Comparison of ENCODE assay signal across 1 cellular context in the genomic region with DNA sequence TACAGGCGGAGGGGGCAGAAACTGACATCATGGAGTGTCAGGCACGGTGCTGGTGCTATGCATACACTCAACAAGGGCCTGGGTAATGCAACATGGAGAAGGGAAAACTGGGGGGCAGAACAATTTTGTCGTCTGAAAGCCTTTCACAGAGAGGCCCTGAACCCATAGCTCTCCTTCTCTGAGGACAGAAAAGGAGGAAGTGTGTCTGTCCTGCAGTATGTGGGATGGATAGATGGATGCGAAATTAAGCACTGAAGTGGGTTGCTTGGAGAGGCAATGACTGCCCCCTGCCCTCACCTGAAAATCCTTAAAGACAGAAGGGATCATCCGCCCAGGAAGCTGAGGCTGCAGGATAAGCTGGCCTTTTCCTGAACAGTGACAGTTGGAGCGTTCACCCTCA.
TF ChIP-seq lines count a peak whose summit lies in the region.

No MANE protein-coding gene starts in this region.

TF ChIP-seq in HepG2, 621 proteins besides CTCF, POLR2A, EP300 and RAD21:
- TF ChIP-seq, protein P1, sequence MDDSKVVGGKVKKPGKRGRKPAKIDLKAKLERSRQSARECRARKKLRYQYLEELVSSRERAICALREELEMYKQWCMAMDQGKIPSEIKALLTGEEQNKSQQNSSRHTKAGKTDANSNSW (CRISPR knock-in tag; IDR thresholded peaks at IDR 0.05; ENCODE audit: borderline replicate concordance), result no peak
- TF ChIP-seq HMGA1 (CRISPR knock-in tag; conservative IDR thresholded peaks at IDR 0.05) (no peak), ZNF138 (CRISPR knock-in tag; IDR thresholded peaks at IDR 0.05; ENCODE audit: low read depth) (no peak), ZNF567 (CRISPR knock-in tag; IDR thresholded peaks at IDR 0.05; ENCODE audit: borderline replicate concordance) (no peak)
- TF ChIP-seq, protein P2, sequence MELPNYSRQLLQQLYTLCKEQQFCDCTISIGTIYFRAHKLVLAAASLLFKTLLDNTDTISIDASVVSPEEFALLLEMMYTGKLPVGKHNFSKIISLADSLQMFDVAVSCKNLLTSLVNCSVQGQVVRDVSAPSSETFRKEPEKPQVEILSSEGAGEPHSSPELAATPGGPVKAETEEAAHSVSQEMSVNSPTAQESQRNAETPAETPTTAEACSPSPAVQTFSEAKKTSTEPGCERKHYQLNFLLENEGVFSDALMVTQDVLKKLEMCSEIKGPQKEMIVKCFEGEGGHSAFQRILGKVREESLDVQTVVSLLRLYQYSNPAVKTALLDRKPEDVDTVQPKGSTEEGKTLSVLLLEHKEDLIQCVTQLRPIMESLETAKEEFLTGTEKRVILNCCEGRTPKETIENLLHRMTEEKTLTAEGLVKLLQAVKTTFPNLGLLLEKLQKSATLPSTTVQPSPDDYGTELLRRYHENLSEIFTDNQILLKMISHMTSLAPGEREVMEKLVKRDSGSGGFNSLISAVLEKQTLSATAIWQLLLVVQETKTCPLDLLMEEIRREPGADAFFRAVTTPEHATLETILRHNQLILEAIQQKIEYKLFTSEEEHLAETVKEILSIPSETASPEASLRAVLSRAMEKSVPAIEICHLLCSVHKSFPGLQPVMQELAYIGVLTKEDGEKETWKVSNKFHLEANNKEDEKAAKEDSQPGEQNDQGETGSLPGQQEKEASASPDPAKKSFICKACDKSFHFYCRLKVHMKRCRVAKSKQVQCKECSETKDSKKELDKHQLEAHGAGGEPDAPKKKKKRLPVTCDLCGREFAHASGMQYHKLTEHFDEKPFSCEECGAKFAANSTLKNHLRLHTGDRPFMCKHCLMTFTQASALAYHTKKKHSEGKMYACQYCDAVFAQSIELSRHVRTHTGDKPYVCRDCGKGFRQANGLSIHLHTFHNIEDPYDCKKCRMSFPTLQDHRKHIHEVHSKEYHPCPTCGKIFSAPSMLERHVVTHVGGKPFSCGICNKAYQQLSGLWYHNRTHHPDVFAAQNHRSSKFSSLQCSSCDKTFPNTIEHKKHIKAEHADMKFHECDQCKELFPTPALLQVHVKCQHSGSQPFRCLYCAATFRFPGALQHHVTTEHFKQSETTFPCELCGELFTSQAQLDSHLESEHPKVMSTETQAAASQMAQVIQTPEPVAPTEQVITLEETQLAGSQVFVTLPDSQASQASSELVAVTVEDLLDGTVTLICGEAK (IDR thresholded peaks at IDR 0.05), result no peak
- TF ChIP-seq, protein P2 (CRISPR knock-in tag; IDR thresholded peaks at IDR 0.05), result no peak
- TF ChIP-seq, protein P3, sequence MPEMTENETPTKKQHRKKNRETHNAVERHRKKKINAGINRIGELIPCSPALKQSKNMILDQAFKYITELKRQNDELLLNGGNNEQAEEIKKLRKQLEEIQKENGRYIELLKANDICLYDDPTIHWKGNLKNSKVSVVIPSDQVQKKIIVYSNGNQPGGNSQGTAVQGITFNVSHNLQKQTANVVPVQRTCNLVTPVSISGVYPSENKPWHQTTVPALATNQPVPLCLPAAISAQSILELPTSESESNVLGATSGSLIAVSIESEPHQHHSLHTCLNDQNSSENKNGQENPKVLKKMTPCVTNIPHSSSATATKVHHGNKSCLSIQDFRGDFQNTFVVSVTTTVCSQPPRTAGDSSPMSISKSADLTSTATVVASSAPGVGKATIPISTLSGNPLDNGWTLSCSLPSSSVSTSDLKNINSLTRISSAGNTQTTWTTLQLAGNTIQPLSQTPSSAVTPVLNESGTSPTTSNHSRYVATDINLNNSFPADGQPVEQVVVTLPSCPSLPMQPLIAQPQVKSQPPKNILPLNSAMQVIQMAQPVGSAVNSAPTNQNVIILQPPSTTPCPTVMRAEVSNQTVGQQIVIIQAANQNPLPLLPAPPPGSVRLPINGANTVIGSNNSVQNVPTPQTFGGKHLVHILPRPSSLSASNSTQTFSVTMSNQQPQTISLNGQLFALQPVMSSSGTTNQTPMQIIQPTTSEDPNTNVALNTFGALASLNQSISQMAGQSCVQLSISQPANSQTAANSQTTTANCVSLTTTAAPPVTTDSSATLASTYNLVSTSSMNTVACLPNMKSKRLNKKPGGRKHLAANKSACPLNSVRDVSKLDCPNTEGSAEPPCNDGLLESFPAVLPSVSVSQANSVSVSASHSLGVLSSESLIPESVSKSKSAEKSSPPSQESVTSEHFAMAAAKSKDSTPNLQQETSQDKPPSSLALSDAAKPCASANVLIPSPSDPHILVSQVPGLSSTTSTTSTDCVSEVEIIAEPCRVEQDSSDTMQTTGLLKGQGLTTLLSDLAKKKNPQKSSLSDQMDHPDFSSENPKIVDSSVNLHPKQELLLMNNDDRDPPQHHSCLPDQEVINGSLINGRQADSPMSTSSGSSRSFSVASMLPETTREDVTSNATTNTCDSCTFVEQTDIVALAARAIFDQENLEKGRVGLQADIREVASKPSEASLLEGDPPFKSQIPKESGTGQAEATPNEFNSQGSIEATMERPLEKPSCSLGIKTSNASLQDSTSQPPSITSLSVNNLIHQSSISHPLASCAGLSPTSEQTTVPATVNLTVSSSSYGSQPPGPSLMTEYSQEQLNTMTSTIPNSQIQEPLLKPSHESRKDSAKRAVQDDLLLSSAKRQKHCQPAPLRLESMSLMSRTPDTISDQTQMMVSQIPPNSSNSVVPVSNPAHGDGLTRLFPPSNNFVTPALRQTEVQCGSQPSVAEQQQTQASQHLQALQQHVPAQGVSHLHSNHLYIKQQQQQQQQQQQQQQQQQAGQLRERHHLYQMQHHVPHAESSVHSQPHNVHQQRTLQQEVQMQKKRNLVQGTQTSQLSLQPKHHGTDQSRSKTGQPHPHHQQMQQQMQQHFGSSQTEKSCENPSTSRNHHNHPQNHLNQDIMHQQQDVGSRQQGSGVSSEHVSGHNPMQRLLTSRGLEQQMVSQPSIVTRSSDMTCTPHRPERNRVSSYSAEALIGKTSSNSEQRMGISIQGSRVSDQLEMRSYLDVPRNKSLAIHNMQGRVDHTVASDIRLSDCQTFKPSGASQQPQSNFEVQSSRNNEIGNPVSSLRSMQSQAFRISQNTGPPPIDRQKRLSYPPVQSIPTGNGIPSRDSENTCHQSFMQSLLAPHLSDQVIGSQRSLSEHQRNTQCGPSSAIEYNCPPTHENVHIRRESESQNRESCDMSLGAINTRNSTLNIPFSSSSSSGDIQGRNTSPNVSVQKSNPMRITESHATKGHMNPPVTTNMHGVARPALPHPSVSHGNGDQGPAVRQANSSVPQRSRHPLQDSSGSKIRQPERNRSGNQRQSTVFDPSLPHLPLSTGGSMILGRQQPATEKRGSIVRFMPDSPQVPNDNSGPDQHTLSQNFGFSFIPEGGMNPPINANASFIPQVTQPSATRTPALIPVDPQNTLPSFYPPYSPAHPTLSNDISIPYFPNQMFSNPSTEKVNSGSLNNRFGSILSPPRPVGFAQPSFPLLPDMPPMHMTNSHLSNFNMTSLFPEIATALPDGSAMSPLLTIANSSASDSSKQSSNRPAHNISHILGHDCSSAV (CRISPR knock-in tag; IDR thresholded peaks at IDR 0.05; ENCODE audit: borderline replicate concordance), result no peak
- TF ChIP-seq, protein P4, sequence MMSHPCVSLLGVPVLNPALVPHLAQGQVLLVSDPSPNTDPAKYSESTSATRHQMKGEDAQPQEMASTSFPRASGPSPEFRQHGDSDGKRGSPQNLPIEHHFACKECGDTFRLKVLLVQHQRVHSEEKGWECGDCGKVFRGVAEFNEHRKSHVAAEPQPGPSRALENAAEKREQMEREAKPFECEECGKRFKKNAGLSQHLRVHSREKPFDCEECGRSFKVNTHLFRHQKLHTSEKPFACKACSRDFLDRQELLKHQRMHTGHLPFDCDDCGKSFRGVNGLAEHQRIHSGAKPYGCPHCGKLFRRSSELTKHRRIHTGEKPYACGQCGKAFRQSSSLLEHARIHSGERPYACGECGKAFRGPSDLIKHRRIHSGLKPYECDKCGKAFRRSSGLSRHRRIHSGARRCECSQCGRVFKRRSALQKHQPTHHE (CRISPR knock-in tag; IDR thresholded peaks at IDR 0.05; ENCODE audit: borderline replicate concordance), result no peak
